2 cellular contexts compared by ENCODE assay signal in the genomic region with DNA sequence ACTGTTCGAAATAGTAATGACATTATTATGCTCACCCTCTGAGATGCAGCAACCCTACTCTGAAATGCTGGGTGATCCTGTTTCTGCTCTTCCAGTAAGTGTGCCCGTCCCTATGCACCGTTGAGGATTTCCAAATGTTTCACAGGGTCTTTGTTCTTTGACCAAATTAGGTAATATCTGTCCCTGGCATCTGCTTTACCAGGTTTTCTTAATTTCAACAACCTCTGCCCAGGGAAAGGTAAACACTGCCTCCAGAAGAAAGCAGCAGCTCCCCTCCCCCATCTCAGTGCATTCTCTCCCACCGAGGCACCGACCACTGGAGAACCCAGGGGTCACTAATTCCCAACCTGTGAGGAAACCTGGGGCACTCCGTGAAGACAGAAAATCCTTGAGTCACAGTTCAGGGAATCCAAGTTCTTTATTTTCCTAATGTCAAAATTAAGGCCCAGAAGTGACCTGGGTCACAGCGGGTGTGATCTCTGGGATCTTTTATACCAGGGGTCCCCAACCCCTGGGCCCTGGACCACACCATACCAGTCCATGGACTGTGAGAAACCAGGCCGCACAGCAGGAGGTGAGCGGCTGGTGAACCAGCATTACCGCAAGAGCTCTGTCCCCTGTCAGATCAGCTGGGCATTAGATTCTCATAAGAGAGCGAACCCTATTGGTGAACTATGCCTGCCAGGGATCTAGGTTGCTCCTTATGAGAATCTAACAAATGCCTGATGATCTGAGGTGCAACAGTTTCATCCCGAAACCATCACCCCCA.
TF ChIP-seq lines count a peak whose summit lies in the region.

No MANE protein-coding gene starts in this region.

TF ChIP-seq in IMR-90, 13 proteins besides CTCF, POLR2A, EP300 and RAD21:
- TF ChIP-seq NFE2L2 (IDR thresholded peaks at IDR 0.05; ENCODE audit: low read depth, low read length): no peak
- no peak for TF ChIP-seq CHD1 (IDR thresholded peaks at IDR 0.05; ENCODE audit: low read depth, low read length)
- TF ChIP-seq MXI1 (IDR thresholded peaks at IDR 0.05; ENCODE audit: borderline replicate concordance, low read depth, low read length): no peak
- TF ChIP-seq MAZ (IDR thresholded peaks at IDR 0.05; ENCODE audit: borderline replicate concordance, low read depth, low read length): no peak
- no peak for TF ChIP-seq BHLHE40 (IDR thresholded peaks at IDR 0.05; ENCODE audit: low read depth, low read length)
- TF ChIP-seq MAFK (IDR thresholded peaks at IDR 0.05; ENCODE audit: low read depth, low read length): no peak
- no peak for TF ChIP-seq RCOR1 (IDR thresholded peaks at IDR 0.05; ENCODE audit: insufficient replicate concordance, low read length)

TF ChIP-seq in H1, 55 proteins besides CTCF, POLR2A, EP300 and RAD21:
- 0 out of 2 replicates have a peak, but pooled peaks have one; percentile 34 for TF ChIP-seq SP1 (IDR thresholded peaks at IDR 0.05; ENCODE audit: low read depth, low read length)
- TF ChIP-seq SIRT6 (IDR thresholded peaks at IDR 0.05; ENCODE audit: low read length): no peak
- TF ChIP-seq CHD1 (IDR thresholded peaks at IDR 0.05; ENCODE audit: low read depth, low read length): no peak
- peak; percentile 56; the same call in 1 of the 2 replicates for TF ChIP-seq RBBP5 (IDR thresholded peaks at IDR 0.05; ENCODE audit: borderline replicate concordance, low read depth, low read length)
- no peak for TF ChIP-seq CTBP2 (IDR thresholded peaks at IDR 0.05; ENCODE audit: borderline replicate concordance, insufficient read depth, insufficient read length, low read length)
- no peak for TF ChIP-seq SP4 (IDR thresholded peaks at IDR 0.05; ENCODE audit: low read length)
- TF ChIP-seq NRF1 (IDR thresholded peaks at IDR 0.05; ENCODE audit: low read depth, low read length): no peak
- TF ChIP-seq SRF (IDR thresholded peaks at IDR 0.05; ENCODE audit: low read depth, low read length): peak; percentile 85
